In genomic region chr15:98018761-98019351, GRCh38 we compare ENCODE assay signal across 26 cellular contexts.
"Had no signal": no experiment of that assay in that cellular context is flagged by ENCODE, and none has a peak within 500 bp of the region (broad histone marks: within the 10 kb centered on the region; RNA-seq: fewer than 3 reads in every experiment).

No MANE protein-coding gene starts in this region.

- H3K27ac Mint-ChIP-seq: activated B cell treated with CpG ODN at 0.5 μM for 24 hours; activated CD4-positive, alpha-beta T cell treated with anti-CD3 and anti-CD28 coated beads, Interleukin-2, amount 10 ng/mL, durations not matched to agents 24 days and 14 days; activated naive CD4-positive, alpha-beta T cell treated with anti-CD3 and anti-CD28 coated beads, Interleukin-2, amount 50 U/mL, for 72 hours; activated naive CD8-positive, alpha-beta T cell treated with anti-CD3 and anti-CD28 coated beads, Interleukin-2, amount 50 U/mL, for 24 hours; brain; T-helper 17 cell had no signal

- H3K4me3 Mint-ChIP-seq: activated B cell treated with CpG ODN at 0.5 μM for 24 hours; activated CD4-positive, alpha-beta T cell treated with anti-CD3 and anti-CD28 coated beads, Interleukin-2, amount 10 ng/mL, durations not matched to agents 24 days and 14 days; activated naive CD8-positive, alpha-beta T cell treated with anti-CD3 and anti-CD28 coated beads, Interleukin-2, amount 50 U/mL, for 24 hours; activated T-cell treated with anti-CD3 and anti-CD28 coated beads, Interleukin-2, amount 50 U/mL, for 4 hours; brain; T-helper 17 cell had no signal

- H3K9ac ChIP-seq: KMS-11 had no signal

- FAIRE-seq: TTC549 had no signal

- DNase-seq: activated B cell treated with CpG ODN at 0.5 μM for 24 hours; activated CD4-positive, alpha-beta T cell treated with anti-CD3 and anti-CD28 coated beads for 1 hour; activated CD4-positive, alpha-beta T cell treated with anti-CD3 and anti-CD28 coated beads, Interleukin-2, amount 10 ng/mL, durations not matched to agents 24 days and 14 days; activated CD4-positive, alpha-beta T cell treated with anti-CD3 and anti-CD28 coated beads, Interleukin-2, amount 50 U/mL, for 48 hours; activated CD8-positive, alpha-beta memory T cell treated with anti-CD3 and anti-CD28 coated beads for 24 hours; activated effector memory CD4-positive, alpha-beta T cell treated with anti-CD3 and anti-CD28 coated beads, Interleukin-2, amount 50 U/mL, for 16 hours; activated naive CD4-positive, alpha-beta T cell treated with Interleukin-2 at 50 U/mL for 16 hours; activated naive CD8-positive, alpha-beta T cell treated with anti-CD3 and anti-CD28 coated beads, Interleukin-2, amount 50 U/mL, for 24 hours; activated T-cell treated with anti-CD3 and anti-CD28 coated beads, Interleukin-2, amount 50 U/mL, for 4 hours; amniotic stem cell; MG63; MV-4-11; NCI-H1092 treated with DMSO at 0.1 percent for 48 hours; NCI-H1417 treated with DMSO at 0.1 percent for 48 hours; NCI-H1694; NCI-H510A treated with DMSO at 0.1 percent for 48 hours; NCI-H69; PC-9; SHP77 treated with DMSO at 0.1 percent for 48 hours; T-helper 17 cell; T-helper 9 cell had no signal

- H3K4me1 Mint-ChIP-seq: activated B cell treated with CpG ODN at 0.5 μM for 24 hours; activated CD4-positive, alpha-beta T cell treated with anti-CD3 and anti-CD28 coated beads, Interleukin-2, amount 10 ng/mL, durations not matched to agents 24 days and 14 days; activated naive CD8-positive, alpha-beta T cell treated with anti-CD3 and anti-CD28 coated beads, Interleukin-2, amount 50 U/mL, for 24 hours; brain; T-helper 17 cell had no signal

- H3K4me1 ChIP-seq: ascending aorta had no signal

- H3K36me3 ChIP-seq: ascending aorta, MG63 had no signal

- H3K27me3 ChIP-seq: ascending aorta, MG63 had no signal

- H3K27me3 Mint-ChIP-seq: activated CD4-positive, alpha-beta T cell treated with anti-CD3 and anti-CD28 coated beads, Interleukin-2, amount 10 ng/mL, durations not matched to agents 24 days and 14 days; activated naive CD8-positive, alpha-beta T cell treated with anti-CD3 and anti-CD28 coated beads, Interleukin-2, amount 50 U/mL, for 24 hours; brain; T-helper 17 cell had no signal

- H3K9me3 ChIP-seq: ascending aorta, MG63 had no signal

- H3K4me3 ChIP-seq: ascending aorta, MG63, PC-9 had no signal

- H3K27ac ChIP-seq: ascending aorta, KMS-11, PC-9 had no signal

- H3K36me3 Mint-ChIP-seq: activated naive CD4-positive, alpha-beta T cell treated with anti-CD3 and anti-CD28 coated beads, Interleukin-2, amount 50 U/mL, for 72 hours; brain had no signal
